ENCODE assay signal across 14 cellular contexts in genomic region chr4:35925806-35926205, GRCh38.
DNase-seq lines count a peak whose midpoint lies in the region; ATAC-seq, FAIRE-seq and TF ChIP-seq lines count a peak whose summit lies in the region.
"Had no signal": no experiment of that assay in that cellular context is flagged by ENCODE, and none has a peak within 500 bp of the region (broad histone marks: within the 10 kb centered on the region; RNA-seq: fewer than 3 reads in every experiment).

No MANE protein-coding gene starts in this region.

- no peaks in the 10 kb centered on the region for H3K4me1 ChIP-seq in kidney (ENCODE audit: control insufficient read depth in 1 of 2, insufficient read depth in 1 of 2, low read depth in 1 of 2, low read length in 2 of 2)
- H3K4me1 ChIP-seq in OCI-LY7 (ENCODE audit: insufficient read depth, low read length, poor library complexity, severe bottlenecking) = no peaks in the 10 kb centered on the region
- H3K4me1 ChIP-seq: parathyroid adenoma had no signal

- CTCF ChIA-PET in OCI-LY7 (lab: Charles Lee; ENCODE audit: unreplicated experiment) = no interaction called here

- ATAC-seq in GM18858 (IDR thresholded peaks at IDR 0.05; ENCODE audit: unreplicated experiment) (peak; percentile 90), GM21381 (IDR thresholded peaks at IDR 0.05; ENCODE audit: unreplicated experiment) (peak; percentile 97), HG02981 (IDR thresholded peaks at IDR 0.05; ENCODE audit: unreplicated experiment) (peak; percentile 97)

- FAIRE-seq in kidney (lab: Jason Lieb, UNC) = no peak

- POLR2A ChIA-PET in OCI-LY7 (lab: Charles Lee) = no interaction called here

- H3K9me2 ChIP-seq in OCI-LY7 (ENCODE audit: insufficient read depth, low read length) = no peaks in the 10 kb centered on the region

- H3K27ac ChIP-seq in kidney (ENCODE audit: low read depth in 2 of 2, low read length in 2 of 2) (no peak overlapping the region), OCI-LY7 (ENCODE audit: low read depth, low read length, poor library complexity, severe bottlenecking) (no peak overlapping the region)
- H3K27ac ChIP-seq: parathyroid adenoma had no signal

- no peak for TF ChIP-seq CTCF in kidney (IDR thresholded peaks at IDR 0.05; ENCODE audit: borderline replicate concordance, extremely low read depth, insufficient read depth)
- no peak for TF ChIP-seq CTCF in OCI-LY7 (conservative IDR thresholded peaks at IDR 0.05; ENCODE audit: low read length)

- H3K9ac ChIP-seq in kidney (ENCODE audit: low read length in 2 of 2) = no peak overlapping the region
- H3K9ac ChIP-seq: parathyroid adenoma had no signal

- H3K9me3 ChIP-seq in kidney (ENCODE audit: control insufficient read depth in 1 of 2, low read length in 2 of 2) = no peaks in the 10 kb centered on the region
- no peaks in the 10 kb centered on the region for H3K9me3 ChIP-seq in OCI-LY7 (ENCODE audit: low read length)

- no peak overlapping the region for H3K4me3 ChIP-seq in kidney (ENCODE audit: low read length in 2 of 2)
- no peak overlapping the region for H3K4me3 ChIP-seq in OCI-LY7 (ENCODE audit: low read depth, low read length, poor library complexity, severe bottlenecking)

- no peaks in the 10 kb centered on the region for H4K20me1 ChIP-seq in OCI-LY7 (ENCODE audit: insufficient read depth, low read length)

- no TSS peak for BruUV-seq in OCI-LY7 (replicated peaks; lab: Mats Ljungman, UMichigan)

- no peak overlapping the region for H2AFZ ChIP-seq in OCI-LY7 (ENCODE audit: low read length)
- H2AFZ ChIP-seq: parathyroid adenoma had no signal

- DNase-seq in MV-4-11 (lab: John Stamatoyannopoulos, UW) (peak; percentile 37), NCI-H2107 (lab: John Stamatoyannopoulos, UW) (no peak), kidney (no peak), OCI-LY7 (ENCODE audit: low spot score) (no peak)
- DNase-seq in effector CD8-positive, alpha-beta T cell (lab: John Stamatoyannopoulos, UW) = no peak
- DNase-seq: activated CD8-positive, alpha-beta memory T cell treated with anti-CD3 and anti-CD28 coated beads for 24 hours; cerebellar nuclear complex; erythroblast; NCI-H2227 treated with DMSO at 0.1 percent for 48 hours; stimulated activated naive CD4-positive, alpha-beta T cell had no signal

- intact Hi-C loops in kidney (cut with DNase I) (no loop called here), OCI-LY7 (cut with micrococcal nuclease; ENCODE audit: unreplicated experiment) (no loop called here)

- H3K4me2 ChIP-seq in OCI-LY7 (ENCODE audit: low read length) = no peak overlapping the region

- H3K36me3 ChIP-seq in kidney (ENCODE audit: control insufficient read depth in 1 of 2, insufficient read depth in 2 of 2, low read length in 2 of 2) = no peaks in the 10 kb centered on the region
- H3K36me3 ChIP-seq in OCI-LY7 (ENCODE audit: insufficient read depth, low read length) = no peaks in the 10 kb centered on the region

- H3K79me2 ChIP-seq in OCI-LY7 (ENCODE audit: insufficient read depth, low read depth, low read length) = no peaks in the 10 kb centered on the region
- H3K79me2 ChIP-seq: parathyroid adenoma had no signal
